Comparison of ENCODE assay signal across 8 cellular contexts in genomic region chr6:143279385-143279784, GRCh38.
DNase-seq lines count a peak whose midpoint lies in the region; ATAC-seq, FAIRE-seq and TF ChIP-seq lines count a peak whose summit lies in the region.

No MANE protein-coding gene starts in this region.

- DNase-seq in GM23338 (ENCODE audit: low spot score) (peak; percentile 64), WERI-Rb-1 (peak; percentile 79), kidney (no peak), Ammon's horn (ENCODE audit: low spot score) (no peak)
- no peak for DNase-seq in activated T-helper 2 cell treated with anti-CD3 and anti-CD28 coated beads, Interferon-gamma antibody, Interleukin-2, Interleukin-4, amounts not matched to agents 10 μg/mL and 5 μg/mL and 100 μg/mL, durations not matched to agents 14 hours and 24 hours and 36 hours (ENCODE audit: low spot score)
- no peak for DNase-seq in activated CD4-positive, alpha-beta T cell treated with anti-CD3 and anti-CD28 coated beads, Interleukin-2, amount 10 ng/mL, durations not matched to agents 7 days and 5 days

- H4K20me1 ChIP-seq in GM23338 (replicated peaks; ENCODE audit: insufficient read depth), result no peaks in the 10 kb centered on the region

- CTCF ChIA-PET in activated CD4-positive, alpha-beta T cell treated with anti-CD3 and anti-CD28 coated beads, Interleukin-2, amount 10 ng/mL, durations not matched to agents 7 days and 5 days (lab: Charles Lee), result interaction anchor here (0.7 to 0.8 kb wide), 3 partner anchors 98 to 346 kb away, joined by 3 read pairs; no protein-coding TSS in a partner anchor

- no peaks in the 10 kb centered on the region for H3K36me3 Mint-ChIP-seq in GM23338 (ENCODE audit: low read depth)
- no peaks in the 10 kb centered on the region for H3K36me3 Mint-ChIP-seq in activated T-helper 2 cell treated with anti-CD3 and anti-CD28 coated beads, Interferon-gamma antibody, Interleukin-2, Interleukin-4, amounts not matched to agents 10 μg/mL and 5 μg/mL and 100 μg/mL, durations not matched to agents 14 hours and 24 hours and 36 hours (ENCODE audit: low read depth)
- H3K36me3 Mint-ChIP-seq in activated CD4-positive, alpha-beta T cell treated with anti-CD3 and anti-CD28 coated beads, Interleukin-2, amount 10 ng/mL, durations not matched to agents 7 days and 5 days (ENCODE audit: low read depth), result no peaks in the 10 kb centered on the region

- H3K27me3 ChIP-seq in GM23338 (ENCODE audit: insufficient read depth) (no peaks in the 10 kb centered on the region), WERI-Rb-1 (ENCODE audit: insufficient read depth, low read depth, severe bottlenecking) (no peaks in the 10 kb centered on the region)

- H3K27me3 Mint-ChIP-seq in GM23338 (ENCODE audit: insufficient read depth, low read depth, poor library complexity), result no peaks in the 10 kb centered on the region
- H3K27me3 Mint-ChIP-seq in activated T-helper 2 cell treated with anti-CD3 and anti-CD28 coated beads, Interferon-gamma antibody, Interleukin-2, Interleukin-4, amounts not matched to agents 10 μg/mL and 5 μg/mL and 100 μg/mL, durations not matched to agents 14 hours and 24 hours and 36 hours (ENCODE audit: low read depth), result no peaks in the 10 kb centered on the region
- no peaks in the 10 kb centered on the region for H3K27me3 Mint-ChIP-seq in activated CD4-positive, alpha-beta T cell treated with anti-CD3 and anti-CD28 coated beads, Interleukin-2, amount 10 ng/mL, durations not matched to agents 7 days and 5 days

- H3K4me1 ChIP-seq in GM23338 (ENCODE audit: insufficient read depth) (no peaks in the 10 kb centered on the region), kidney (ENCODE audit: control insufficient read depth in 1 of 2, insufficient read depth in 1 of 2, low read depth in 1 of 2, low read length in 2 of 2) (no peaks in the 10 kb centered on the region)

- no peak overlapping the region for H3K4me3 Mint-ChIP-seq in GM23338
- H3K4me3 Mint-ChIP-seq in activated T-helper 2 cell treated with anti-CD3 and anti-CD28 coated beads, Interferon-gamma antibody, Interleukin-2, Interleukin-4, amounts not matched to agents 10 μg/mL and 5 μg/mL and 100 μg/mL, durations not matched to agents 14 hours and 24 hours and 36 hours (ENCODE audit: low read depth), result no peak overlapping the region
- H3K4me3 Mint-ChIP-seq in activated CD4-positive, alpha-beta T cell treated with anti-CD3 and anti-CD28 coated beads, Interleukin-2, amount 10 ng/mL, durations not matched to agents 7 days and 5 days, result no peak overlapping the region

- peaks cover 3% of the 10 kb centered on the region; the same call in 1 of the 3 replicates for H3K4me1 Mint-ChIP-seq in GM23338
- H3K4me1 Mint-ChIP-seq in activated T-helper 2 cell treated with anti-CD3 and anti-CD28 coated beads, Interferon-gamma antibody, Interleukin-2, Interleukin-4, amounts not matched to agents 10 μg/mL and 5 μg/mL and 100 μg/mL, durations not matched to agents 14 hours and 24 hours and 36 hours (ENCODE audit: low read depth), result peaks cover 8% of the 10 kb centered on the region
- H3K4me1 Mint-ChIP-seq in activated CD4-positive, alpha-beta T cell treated with anti-CD3 and anti-CD28 coated beads, Interleukin-2, amount 10 ng/mL, durations not matched to agents 7 days and 5 days, result peaks cover 19% of the 10 kb centered on the region

- no peaks in the 10 kb centered on the region for H3K9me2 ChIP-seq in GM23338 (ENCODE audit: insufficient read depth)

- ATAC-seq in GM23338 (peak; percentile 91), HG02588 (IDR thresholded peaks at IDR 0.05; ENCODE audit: unreplicated experiment) (no peak)

- H3F3A ChIP-seq in GM23338 (replicated peaks; ENCODE audit: low read depth), result no peaks in the 10 kb centered on the region

- no peak overlapping the region for H2AFZ ChIP-seq in GM23338

- no peak overlapping the region for H3K27ac Mint-ChIP-seq in GM23338
- H3K27ac Mint-ChIP-seq in activated T-helper 2 cell treated with anti-CD3 and anti-CD28 coated beads, Interferon-gamma antibody, Interleukin-2, Interleukin-4, amounts not matched to agents 10 μg/mL and 5 μg/mL and 100 μg/mL, durations not matched to agents 14 hours and 24 hours and 36 hours, result no peak overlapping the region
- H3K27ac Mint-ChIP-seq in activated CD4-positive, alpha-beta T cell treated with anti-CD3 and anti-CD28 coated beads, Interleukin-2, amount 10 ng/mL, durations not matched to agents 7 days and 5 days, result no peak overlapping the region

- no peak overlapping the region for H3K27ac ChIP-seq in C4-2B
- no peak overlapping the region for H3K27ac ChIP-seq in GM23338 (ENCODE audit: low read depth)
- no peak overlapping the region for H3K27ac ChIP-seq in WERI-Rb-1
- H3K27ac ChIP-seq in kidney (ENCODE audit: low read depth in 2 of 2, low read length in 2 of 2), result no peak overlapping the region

- H3K79me2 ChIP-seq in GM23338 (replicated peaks; ENCODE audit: insufficient read depth), result no peaks in the 10 kb centered on the region

- H3K9me3 ChIP-seq in WERI-Rb-1 (ENCODE audit: severe bottlenecking) (no peaks in the 10 kb centered on the region), kidney (ENCODE audit: control insufficient read depth in 1 of 2, low read length in 2 of 2) (no peaks in the 10 kb centered on the region)

- POLR2A ChIA-PET in activated CD4-positive, alpha-beta T cell treated with anti-CD3 and anti-CD28 coated beads, Interleukin-2, amount 10 ng/mL, durations not matched to agents 7 days and 5 days (lab: Charles Lee), result no interaction called here

- TF ChIP-seq CTCF in C4-2B (conservative IDR thresholded peaks at IDR 0.05) (peak; percentile 46), GM23338 (conservative IDR thresholded peaks at IDR 0.05; ENCODE audit: low read depth in 2 of 2) (peak; percentile 54 to 83), WERI-Rb-1 (IDR thresholded peaks at IDR 0.05; ENCODE audit: low read depth, low read length) (peak; percentile 75), kidney (IDR thresholded peaks at IDR 0.05; ENCODE audit: borderline replicate concordance, extremely low read depth, insufficient read depth) (peak; percentile 11)

- no peak for FAIRE-seq in kidney (lab: Jason Lieb, UNC)

- no peaks in the 10 kb centered on the region for H3K9me3 Mint-ChIP-seq in GM23338
- H3K9me3 Mint-ChIP-seq in activated T-helper 2 cell treated with anti-CD3 and anti-CD28 coated beads, Interferon-gamma antibody, Interleukin-2, Interleukin-4, amounts not matched to agents 10 μg/mL and 5 μg/mL and 100 μg/mL, durations not matched to agents 14 hours and 24 hours and 36 hours, result no peaks in the 10 kb centered on the region
- peaks cover 2% of the 10 kb centered on the region for H3K9me3 Mint-ChIP-seq in activated CD4-positive, alpha-beta T cell treated with anti-CD3 and anti-CD28 coated beads, Interleukin-2, amount 10 ng/mL, durations not matched to agents 7 days and 5 days

- H3K36me3 ChIP-seq in GM23338 (ENCODE audit: insufficient read depth), result no peaks in the 10 kb centered on the region
- H3K36me3 ChIP-seq in WERI-Rb-1, result no peaks in the 10 kb centered on the region
- H3K36me3 ChIP-seq in kidney (ENCODE audit: control insufficient read depth in 1 of 2, insufficient read depth in 2 of 2, low read length in 2 of 2), result no peaks in the 10 kb centered on the region

- no peak overlapping the region for H3K4me3 ChIP-seq in GM23338
- no peak overlapping the region for H3K4me3 ChIP-seq in WERI-Rb-1 (ENCODE audit: low read depth, low read length)
- no peak overlapping the region for H3K4me3 ChIP-seq in kidney (ENCODE audit: low read length in 2 of 2)

- intact Hi-C loops in kidney (cut with DNase I), result no loop called here
- intact Hi-C loops in activated T-helper 2 cell treated with anti-CD3 and anti-CD28 coated beads, Interferon-gamma antibody, Interleukin-2, Interleukin-4, amounts not matched to agents 10 μg/mL and 5 μg/mL and 100 μg/mL, durations not matched to agents 14 hours and 24 hours and 36 hours (cut with micrococcal nuclease), result no loop called here

- no peak overlapping the region for H3K9ac ChIP-seq in kidney (ENCODE audit: low read length in 2 of 2)

- no peak overlapping the region for H3K4me2 ChIP-seq in GM23338

TF ChIP-seq in GM23338, 12 proteins besides CTCF, POLR2A, EP300 and RAD21 (continues in another document):
- TF ChIP-seq NANOG (IDR thresholded peaks at IDR 0.05; ENCODE audit: borderline replicate concordance) (no peak), JUNB (IDR thresholded peaks at IDR 0.05; ENCODE audit: unreplicated experiment) (no peak), ZNF114 (CRISPR knock-in tag; IDR thresholded peaks at IDR 0.05) (no peak), EZH2 (IDR thresholded peaks at IDR 0.05; ENCODE audit: low read depth, unreplicated experiment) (no peak), POLR2AphosphoS5 (IDR thresholded peaks at IDR 0.05; ENCODE audit: low read depth) (no peak)

Comparison
In these comparisons a context has a peak if more than half of its experiments do, and no peak if none do; other contexts are left out.
1. CTCF ChIP-seq: peak in every context shown above with its lines; median percentile 75 in WERI-Rb-1; 68 in GM23338; 46 in C4-2B; 11 in kidney.
2. DNase-seq: peak in GM23338 (single experiment) and WERI-Rb-1 (single experiment); none in kidney (single experiment), activated T-helper 2 cell treated with anti-CD3 and anti-CD28 coated beads, Interferon-gamma antibody, Interleukin-2, Interleukin-4, amounts not matched to agents 10 μg/mL and 5 μg/mL and 100 μg/mL, durations not matched to agents 14 hours and 24 hours and 36 hours (single experiment), activated CD4-positive, alpha-beta T cell treated with anti-CD3 and anti-CD28 coated beads, Interleukin-2, amount 10 ng/mL, durations not matched to agents 7 days and 5 days (single experiment) and Ammon's horn (single experiment).